In genomic region chr2:36455011-36455410, GRCh38 we compare ENCODE assay signal across 21 cellular contexts.
A peak's percentile ranks its signal among the peaks of the same experiment; 100 is the strongest.
DNase-seq lines count a peak whose midpoint lies in the region; ATAC-seq and TF ChIP-seq lines count a peak whose summit lies in the region.
"Had no signal": no experiment of that assay in that cellular context is flagged by ENCODE, and none has a peak within 500 bp of the region (broad histone marks: within the 10 kb centered on the region; RNA-seq: fewer than 3 reads in every experiment).

No MANE protein-coding gene starts in this region.

- POLR2A ChIA-PET in Caco-2 (lab: Charles Lee): no interaction called here

- H3K4me1 Mint-ChIP-seq in Caco-2 (ENCODE audit: low read depth, unreplicated experiment): peaks cover 28% of the 10 kb centered on the region
- H3K4me1 Mint-ChIP-seq: activated CD4-positive, alpha-beta T cell treated with anti-CD3 and anti-CD28 coated beads, Interleukin-2, amount 10 ng/mL, durations not matched to agents 24 days and 14 days; activated T-helper 17 cell treated with anti-CD3 and anti-CD28 coated beads, Interleukin-2, amount 50 U/mL, for 72 hours; B cell; naive thymus-derived CD8-positive, alpha-beta T cell; stimulated activated memory B cell treated with anti-CD40 and anti-IgM and Interleukin-4, amounts not matched to agents 10 μg/mL and 1 μg/mL and 100 μg/mL, for 72 hours had no signal

- H3K9me3 ChIP-seq in RWPE2 (ENCODE audit: severe bottlenecking) (no peaks in the 10 kb centered on the region), gastroesophageal sphincter (no peaks in the 10 kb centered on the region), spleen (no peaks in the 10 kb centered on the region), hepatocyte (ENCODE audit: low read depth) (no peaks in the 10 kb centered on the region), Caco-2 (no peaks in the 10 kb centered on the region)
- H3K9me3 ChIP-seq: ovary had no signal

- peaks cover 33% of the 10 kb centered on the region for H3K4me1 ChIP-seq in RWPE2 (ENCODE audit: insufficient read depth, poor library complexity, severe bottlenecking)
- peaks cover 27 to 90% (median 57%) of the 10 kb centered on the region in 3 donors for H3K4me1 ChIP-seq in gastroesophageal sphincter
- H3K4me1 ChIP-seq in spleen: peaks cover 4 to 72% (median 39%) of the 10 kb centered on the region in 6 donors
- H3K4me1 ChIP-seq in hepatocyte (ENCODE audit: insufficient read depth): peaks cover 30% of the 10 kb centered on the region
- peaks cover 95% of the 10 kb centered on the region for H3K4me1 ChIP-seq in Caco-2

- H3K27me3 ChIP-seq in RWPE2 (ENCODE audit: insufficient read depth, poor library complexity, severe bottlenecking) (no peaks in the 10 kb centered on the region), gastroesophageal sphincter (no peaks in the 10 kb centered on the region), spleen (replicated peaks in 1 of 7) (no peaks in the 10 kb centered on the region), hepatocyte (no peaks in the 10 kb centered on the region), Caco-2 (replicated peaks; ENCODE audit: control insufficient read depth, insufficient read depth, low read length) (no peaks in the 10 kb centered on the region)
- H3K27me3 ChIP-seq: ovary had no signal

- no peaks in the 10 kb centered on the region for H4K20me1 ChIP-seq in hepatocyte (ENCODE audit: insufficient read depth, poor library complexity, severe bottlenecking)

- ATAC-seq in RWPE2 (ENCODE audit: low read depth): no peak
- ATAC-seq in gastroesophageal sphincter: no peak
- ATAC-seq: activated T-helper 17 cell treated with anti-CD3 and anti-CD28 coated beads, Interleukin-2, amount 50 U/mL, for 72 hours; naive thymus-derived CD8-positive, alpha-beta T cell had no signal

- DNase-seq in EL: peak; percentile 63
- no peak for DNase-seq in RWPE2 (ENCODE audit: low spot score)
- DNase-seq in spleen: no peak
- no peak for DNase-seq in hepatocyte (ENCODE audit: low spot score)
- no peak for DNase-seq in Caco-2
- no peak for DNase-seq in NCI-H1436 (lab: John Stamatoyannopoulos, UW)
- DNase-seq: activated CD4-positive, alpha-beta T cell treated with anti-CD3 and anti-CD28 coated beads, Interleukin-2, amount 10 ng/mL, durations not matched to agents 24 days and 14 days; COR-L47; naive thymus-derived CD8-positive, alpha-beta T cell; NCI-H1105 treated with DMSO at 0.1 percent for 48 hours; NCI-H524; ovary; stimulated activated CD4-positive, alpha-beta T cell treated with anti-CD3 and anti-CD28 coated beads, Interleukin-1b, Interleukin-23, amount 100 ng/mL, for 48 hours; T-helper 1 cell had no signal

- no peak for TF ChIP-seq POLR2A in gastroesophageal sphincter (IDR thresholded peaks at IDR 0.05)
- no peak for TF ChIP-seq POLR2A in spleen (IDR thresholded peaks at IDR 0.05)

- H3K4me3 ChIP-seq in RWPE2 (ENCODE audit: severe bottlenecking) (no peak overlapping the region), gastroesophageal sphincter (no peak overlapping the region), spleen (no peak overlapping the region), hepatocyte (no peak overlapping the region), Caco-2 (ENCODE audit: low read depth, low read length) (no peak overlapping the region)
- H3K4me3 ChIP-seq: ovary had no signal

- BruUV-seq in Caco-2 (replicated peaks; lab: Mats Ljungman, UMichigan): no TSS peak

- H3K9me2 ChIP-seq in hepatocyte (replicated peaks; ENCODE audit: insufficient read depth): no peaks in the 10 kb centered on the region

- no peaks in the 10 kb centered on the region for H3K9me3 Mint-ChIP-seq in Caco-2 (ENCODE audit: unreplicated experiment)
- H3K9me3 Mint-ChIP-seq: activated CD4-positive, alpha-beta T cell treated with anti-CD3 and anti-CD28 coated beads, Interleukin-2, amount 10 ng/mL, durations not matched to agents 24 days and 14 days; dendritic cell treated with granulocyte-macrophage colony-stimulating factor and Interleukin-4, amounts not matched to agents 40 ng/mL and 50 ng/mL, for 4 days; naive thymus-derived CD8-positive, alpha-beta T cell; stimulated activated memory B cell treated with anti-CD40 and anti-IgM and Interleukin-4, amounts not matched to agents 10 μg/mL and 1 μg/mL and 100 μg/mL, for 72 hours had no signal

- WGBS in gastroesophageal sphincter (ENCODE audit: low coverage in 1 of 2), 2 donors: 86 to 88% methylated on average over 1 to 4 of the region's 4 CpGs
- 80 to 92% (median 83%) methylated on average over 4 of the region's 4 CpGs for WGBS in spleen, 5 donors
- WGBS in hepatocyte (ENCODE audit: low lambda C conversion rate, missing lambda C conversion rate): 92% methylated on average over 4 of the region's 4 CpGs

- H3K27ac ChIP-seq in RWPE2 (ENCODE audit: poor library complexity, severe bottlenecking) (peak overlapping the region; percentile 97), gastroesophageal sphincter (peak overlapping the region in 3 of 4 donors; percentile 62 to 79 (median 79)), spleen (peak overlapping the region in 5 of 8 donors; percentile 14 to 68 (median 57)), hepatocyte (no peak overlapping the region)
- H3K27ac ChIP-seq: epithelial cell of prostate, ovary had no signal

- CTCF ChIA-PET in Caco-2 (lab: Charles Lee): no interaction called here

- H2AFZ ChIP-seq in hepatocyte: no peak overlapping the region

- H3K27ac Mint-ChIP-seq in Caco-2 (ENCODE audit: unreplicated experiment): no peak overlapping the region
- H3K27ac Mint-ChIP-seq: activated CD4-positive, alpha-beta T cell treated with anti-CD3 and anti-CD28 coated beads, Interleukin-2, amount 10 ng/mL, durations not matched to agents 24 days and 14 days; activated naive CD8-positive, alpha-beta T cell; activated T-helper 17 cell treated with anti-CD3 and anti-CD28 coated beads, Interleukin-2, amount 50 U/mL, for 72 hours; B cell; dendritic cell treated with granulocyte-macrophage colony-stimulating factor and Interleukin-4, amounts not matched to agents 40 ng/mL and 50 ng/mL, for 4 days; naive thymus-derived CD8-positive, alpha-beta T cell; stimulated activated memory B cell treated with anti-CD40 and anti-IgM and Interleukin-4, amounts not matched to agents 10 μg/mL and 1 μg/mL and 100 μg/mL, for 72 hours had no signal

- H3K79me2 ChIP-seq in hepatocyte: no peaks in the 10 kb centered on the region

- H3K4me3 Mint-ChIP-seq in Caco-2 (ENCODE audit: unreplicated experiment): no peak overlapping the region
- H3K4me3 Mint-ChIP-seq: activated CD4-positive, alpha-beta T cell treated with anti-CD3 and anti-CD28 coated beads, Interleukin-2, amount 10 ng/mL, durations not matched to agents 24 days and 14 days; activated naive CD8-positive, alpha-beta T cell; activated T-helper 17 cell treated with anti-CD3 and anti-CD28 coated beads, Interleukin-2, amount 50 U/mL, for 72 hours; B cell; dendritic cell treated with granulocyte-macrophage colony-stimulating factor and Interleukin-4, amounts not matched to agents 40 ng/mL and 50 ng/mL, for 4 days; naive thymus-derived CD8-positive, alpha-beta T cell; stimulated activated memory B cell treated with anti-CD40 and anti-IgM and Interleukin-4, amounts not matched to agents 10 μg/mL and 1 μg/mL and 100 μg/mL, for 72 hours had no signal

- H3K36me3 ChIP-seq in RWPE2 (ENCODE audit: low read depth): peaks cover 49% of the 10 kb centered on the region
- peaks cover 0 to 16% of the 10 kb centered on the region in 2 donors for H3K36me3 ChIP-seq in gastroesophageal sphincter
- peaks cover 0 to 6% (median 0%) of the 10 kb centered on the region in 6 donors for H3K36me3 ChIP-seq in spleen
- H3K36me3 ChIP-seq in hepatocyte (replicated peaks; ENCODE audit: insufficient read depth, low read depth): no peaks in the 10 kb centered on the region
- H3K36me3 ChIP-seq in Caco-2 (ENCODE audit: control insufficient read depth, insufficient read depth, low read length): no peaks in the 10 kb centered on the region
- H3K36me3 ChIP-seq: ovary had no signal

- H3K4me2 ChIP-seq in hepatocyte: no peak overlapping the region

- TF ChIP-seq CTCF in RWPE2 (IDR thresholded peaks at IDR 0.05; ENCODE audit: poor library complexity, severe bottlenecking) (no peak), gastroesophageal sphincter (IDR thresholded peaks at IDR 0.05) (no peak), spleen (IDR thresholded peaks at IDR 0.05 in 8 of 11, conservative IDR thresholded peaks at IDR 0.05 in 3 of 11) (no peak), hepatocyte (IDR thresholded peaks at IDR 0.05; ENCODE audit: poor library complexity) (no peak), Caco-2 (IDR thresholded peaks at IDR 0.05; ENCODE audit: insufficient read depth in 1 of 2, low read depth in 1 of 2, low read length in 1 of 2, severe bottlenecking in 1 of 2, unreplicated experiment in 1 of 2) (no peak)

- TF ChIP-seq EP300 in gastroesophageal sphincter (IDR thresholded peaks at IDR 0.05): no peak

- intact Hi-C loops in spleen (cut with DNase I; ENCODE audit: low total_unique reads) (no loop called here), Caco-2 (cut with micrococcal nuclease; ENCODE audit: unreplicated experiment) (no loop called here)

- no peaks in the 10 kb centered on the region for H3K27me3 Mint-ChIP-seq in Caco-2 (ENCODE audit: insufficient read depth, unreplicated experiment)
- H3K27me3 Mint-ChIP-seq: activated CD4-positive, alpha-beta T cell treated with anti-CD3 and anti-CD28 coated beads, Interleukin-2, amount 10 ng/mL, durations not matched to agents 24 days and 14 days; activated naive CD8-positive, alpha-beta T cell; activated T-helper 17 cell treated with anti-CD3 and anti-CD28 coated beads, Interleukin-2, amount 50 U/mL, for 72 hours; B cell; dendritic cell treated with granulocyte-macrophage colony-stimulating factor and Interleukin-4, amounts not matched to agents 40 ng/mL and 50 ng/mL, for 4 days; stimulated activated memory B cell treated with anti-CD40 and anti-IgM and Interleukin-4, amounts not matched to agents 10 μg/mL and 1 μg/mL and 100 μg/mL, for 72 hours had no signal

- no peaks in the 10 kb centered on the region for H3K36me3 Mint-ChIP-seq in Caco-2 (ENCODE audit: insufficient read depth, unreplicated experiment)
- H3K36me3 Mint-ChIP-seq: activated naive CD8-positive, alpha-beta T cell; naive thymus-derived CD8-positive, alpha-beta T cell; stimulated activated memory B cell treated with anti-CD40 and anti-IgM and Interleukin-4, amounts not matched to agents 10 μg/mL and 1 μg/mL and 100 μg/mL, for 72 hours had no signal
